19 cellular contexts compared by ENCODE assay signal in genomic region chr1:46585312-46585711, GRCh38.
"Had no signal": no experiment of that assay in that cellular context is flagged by ENCODE, and none has a peak within 500 bp of the region (broad histone marks: within the 10 kb centered on the region; RNA-seq: fewer than 3 reads in every experiment).

No MANE protein-coding gene starts in this region.

- DNase-seq: cortex of kidney; dorsolateral prefrontal cortex; effector CD4-positive, alpha-beta T cell; kidney; mesenchymal stem cell; mucosa of descending colon; naive B cell; psoas muscle; right cardiac atrium; sigmoid colon; stimulated activated CD4-positive, alpha-beta T cell treated with anti-CD3 and anti-CD28 coated beads, Interleukin-2, amount 100 ng/mL, for 24 hours; stimulated activated CD4-positive, alpha-beta T cell treated with anti-CD3 and anti-CD28 coated beads, Interleukin-4, amount 100 ng/mL, for 24 hours; stimulated activated naive B cell treated with anti-CD40 and anti-IgM and Interleukin-4, amounts not matched to agents 10 μg/mL and 1 μg/mL and 100 μg/mL, for 72 hours; transverse colon; upper lobe of right lung; uterus had no signal

- H3K36me3 ChIP-seq: uterus had no signal

- H3K27ac ChIP-seq: psoas muscle, sigmoid colon, transverse colon, upper lobe of right lung, uterus had no signal

- H3K9me3 ChIP-seq: mucosa of descending colon, psoas muscle, sigmoid colon, transverse colon, upper lobe of right lung, uterus had no signal

- H3K4me3 ChIP-seq: dorsolateral prefrontal cortex, lung, mucosa of descending colon, psoas muscle, sigmoid colon, transverse colon, upper lobe of right lung, uterus had no signal

- H3K4me1 ChIP-seq: psoas muscle, sigmoid colon, transverse colon, uterus had no signal

- H3K27me3 ChIP-seq: dorsolateral prefrontal cortex, sigmoid colon, transverse colon, upper lobe of right lung, uterus had no signal

- ATAC-seq: left lobe of liver; mucosa of descending colon; natural killer cell treated with Interleukin-12 subunit alpha and Interleukin-12 subunit beta and Interleukin-15 and Interleukin-18, amount 100 ng/mL, for 72 hours; psoas muscle; stimulated activated naive B cell treated with anti-CD40 and anti-IgM and Interleukin-4, amounts not matched to agents 10 μg/mL and 1 μg/mL and 100 μg/mL, for 72 hours; upper lobe of right lung had no signal
